Comparison of ENCODE assay signal across 20 cellular contexts in the genomic region with DNA sequence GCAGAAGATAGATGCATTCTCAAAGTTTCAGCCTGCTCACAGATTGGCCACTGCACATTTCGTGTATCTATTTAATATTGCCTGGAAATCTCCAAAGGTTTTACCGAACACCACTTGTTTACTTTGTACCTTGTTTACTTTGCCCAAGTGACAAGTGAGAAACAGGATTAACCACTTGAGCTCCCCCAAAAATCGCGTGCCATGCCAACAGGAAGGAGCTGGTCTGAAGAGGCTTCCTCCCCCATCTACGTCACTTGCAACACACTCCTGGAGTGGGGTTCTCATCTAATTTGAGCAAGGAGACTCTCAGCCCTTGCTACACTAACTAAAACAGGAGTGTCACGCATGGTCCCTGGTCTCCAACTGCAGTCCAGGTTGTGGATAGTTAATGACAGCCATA.
"Had no signal": no experiment of that assay in that cellular context is flagged by ENCODE, and none has a peak within 500 bp of the region (broad histone marks: within the 10 kb centered on the region; RNA-seq: fewer than 3 reads in every experiment).

No MANE protein-coding gene starts in this region.

- H3K9me3 ChIP-seq: adrenal gland, breast epithelium, tibial artery, vagina had no signal

- H3K4me3 ChIP-seq: adrenal gland, breast epithelium, tibial artery, vagina had no signal

- ATAC-seq: activated CD4-positive, alpha-beta T cell treated with anti-CD3 and anti-CD28 coated beads for 36 hours; activated naive CD4-positive, alpha-beta T cell treated with anti-CD3 and anti-CD28 coated beads, Interleukin-2, amount 50 U/mL, for 72 hours; left colon had no signal

- H3K27ac ChIP-seq: adrenal gland, breast epithelium, tibial artery, vagina, WERI-Rb-1 had no signal

- DNase-seq: activated CD4-positive, alpha-beta memory T cell treated with anti-CD3 and anti-CD28 coated beads for 36 hours; activated CD4-positive, alpha-beta T cell treated with anti-CD3 and anti-CD28 coated beads for 36 hours; activated gamma-delta T cell treated with Interleukin-2 at 50 U/mL for 16 hours; activated T-cell treated with anti-CD3 and anti-CD28 coated beads for 4 hours; adrenal gland; cortex of kidney; erythroblast; hypothalamus; islet precursor cell; left colon; nephron progenitor cell; occipital lobe; retina; stimulated activated CD4-positive, alpha-beta T cell treated with anti-CD3 and anti-CD28 coated beads, Interleukin-2, amount 100 ng/mL, for 24 hours; stimulated activated naive CD4-positive, alpha-beta T cell treated with Interleukin-2 at 50 U/mL for 16 hours; tibial artery; WERI-Rb-1 had no signal

- H3K4me1 ChIP-seq: breast epithelium, tibial artery, vagina had no signal

- H3K36me3 ChIP-seq: adrenal gland, tibial artery, vagina, WERI-Rb-1 had no signal

- H3K27me3 ChIP-seq: adrenal gland, breast epithelium, tibial artery, vagina had no signal
